In genomic region chr6:35297541-35298481, GRCh38 we compare ENCODE assay signal across 1 cellular context.
TF ChIP-seq lines count a peak whose summit lies in the region.

DEF6 (plus strand) TSS chr6:35297818; CDS start chr6:35297857, 39 bp downstream.

TF ChIP-seq in K562, 482 proteins besides CTCF, POLR2A, EP300 and RAD21 (continued from another document and continues in another):
- TF ChIP-seq PKNOX1 (IDR thresholded peaks at IDR 0.05) (no peak), PML (IDR thresholded peaks at IDR 0.05; ENCODE audit: low read length) (peak; percentile 39; the same call in 1 of the 2 replicates), KDM1A (IDR thresholded peaks at IDR 0.05) (no peak), SNIP1 (IDR thresholded peaks at IDR 0.05; ENCODE audit: low read depth) (no peak), CREB1 (IDR thresholded peaks at IDR 0.05) (no peak), CREB1 (CRISPR knock-in tag; IDR thresholded peaks at IDR 0.05) (peak; percentile 55), ELF1 (tag; IDR thresholded peaks at IDR 0.05) (peak; percentile 98), KDM2B (CRISPR knock-in tag; IDR thresholded peaks at IDR 0.05) (peak; percentile 27; the same call in 1 of the 2 replicates), ESRRB (CRISPR knock-in tag; IDR thresholded peaks at IDR 0.05; ENCODE audit: borderline replicate concordance) (no peak), OTX1 (CRISPR knock-in tag; IDR thresholded peaks at IDR 0.05) (no peak), ZNF274 (IDR thresholded peaks at IDR 0.05; ENCODE audit: borderline replicate concordance, low read depth, low read length) (no peak), E2F8 (IDR thresholded peaks at IDR 0.05; ENCODE audit: low read depth, partially characterized antibody) (peak; percentile 51), MYBL2 (IDR thresholded peaks at IDR 0.05; ENCODE audit: low read depth) (0 out of 2 replicates have a peak, but pooled peaks have one; percentile 15), MYBL2 (CRISPR knock-in tag; IDR thresholded peaks at IDR 0.05; ENCODE audit: borderline replicate concordance) (no peak), ZBTB5 (IDR thresholded peaks at IDR 0.05) (no peak), ZNF668 (CRISPR knock-in tag; IDR thresholded peaks at IDR 0.05) (no peak), CAMTA2 (CRISPR knock-in tag; conservative IDR thresholded peaks at IDR 0.05) (no peak), ILF3 (IDR thresholded peaks at IDR 0.05; ENCODE audit: borderline replicate concordance) (no peak), ZNF146 (CRISPR knock-in tag; IDR thresholded peaks at IDR 0.05; ENCODE audit: unreplicated experiment) (no peak), HSF4 (CRISPR knock-in tag; IDR thresholded peaks at IDR 0.05; ENCODE audit: borderline replicate concordance) (no peak), ZNF3 (CRISPR knock-in tag; IDR thresholded peaks at IDR 0.05) (no peak), ZBTB8A (IDR thresholded peaks at IDR 0.05; ENCODE audit: partially characterized antibody) (no peak), TBP (optimal IDR thresholded peaks at IDR 0.05; ENCODE audit: low read depth, low read length) (peak; percentile 75), ZNF518B (CRISPR knock-in tag; IDR thresholded peaks at IDR 0.05) (no peak), SMARCA4 (IDR thresholded peaks at IDR 0.05) (0 out of 2 replicates have a peak, but pooled peaks have one; percentile 29), NFRKB (IDR thresholded peaks at IDR 0.05; ENCODE audit: low read depth) (peak; percentile 50; the same call in 1 of the 2 replicates), ZNF583 (CRISPR knock-in tag; IDR thresholded peaks at IDR 0.05) (no peak; the same call in 1 of the 2 replicates), SAP30 (IDR thresholded peaks at IDR 0.05; ENCODE audit: borderline replicate concordance, insufficient read depth, low read depth, low read length, poor library complexity, severe bottlenecking) (peak; percentile 33), C11orf30 (IDR thresholded peaks at IDR 0.05; ENCODE audit: low read depth) (peak; percentile 28; the same call in 1 of the 2 replicates), SIX5 (IDR thresholded peaks at IDR 0.05; ENCODE audit: borderline replicate concordance in 1 of 2, insufficient read depth in 1 of 2, low read depth in 1 of 2, low read length in 2 of 2) (peak; percentile 22 to 33; a peak in 2 of 4 replicates), DMBX1 (CRISPR knock-in tag; IDR thresholded peaks at IDR 0.05; ENCODE audit: borderline replicate concordance) (no peak), ZNF311 (CRISPR knock-in tag; IDR thresholded peaks at IDR 0.05) (0 out of 2 replicates have a peak, but pooled peaks have one; percentile 29), ERF (CRISPR knock-in tag; IDR thresholded peaks at IDR 0.05) (peak; percentile 44; the same call in 1 of the 2 replicates), SOX6 (IDR thresholded peaks at IDR 0.05) (peak; percentile 68; the same call in 1 of the 2 replicates), ARHGAP35 (IDR thresholded peaks at IDR 0.05; ENCODE audit: partially characterized antibody) (no peak), NFYB (IDR thresholded peaks at IDR 0.05; ENCODE audit: extremely low read depth, insufficient read length) (no peak), NR2C2 (CRISPR knock-in tag; IDR thresholded peaks at IDR 0.05) (peak; percentile 76), NR2C2 (tag; IDR thresholded peaks at IDR 0.05) (no peak), ZNF24 (IDR thresholded peaks at IDR 0.05) (peak; percentile 41), ZKSCAN3 (CRISPR knock-in tag; IDR thresholded peaks at IDR 0.05) (no peak), ETV1 (tag; conservative IDR thresholded peaks at IDR 0.05; ENCODE audit: low read depth) (peak; percentile 100), BCL6 (CRISPR knock-in tag; IDR thresholded peaks at IDR 0.05) (no peak), SMC3 (conservative IDR thresholded peaks at IDR 0.05; ENCODE audit: insufficient read depth, low read depth, low read length) (peak; percentile 100), FOSL1 (tag; conservative IDR thresholded peaks at IDR 0.05) (no peak), MCM5 (IDR thresholded peaks at IDR 0.05; ENCODE audit: low read depth) (no peak), ZSCAN29 (IDR thresholded peaks at IDR 0.05) (peak; percentile 98), E2F3 (CRISPR knock-in tag; IDR thresholded peaks at IDR 0.05) (peak; percentile 62; the same call in 1 of the 2 replicates), STAG1 (CRISPR knock-in tag; IDR thresholded peaks at IDR 0.05; ENCODE audit: borderline replicate concordance) (peak; percentile 99), EZH2 (IDR thresholded peaks at IDR 0.05; ENCODE audit: borderline replicate concordance, low read depth, low read length) (no peak), PHB2 (IDR thresholded peaks at IDR 0.05; ENCODE audit: low read depth) (no peak), MCM3 (IDR thresholded peaks at IDR 0.05) (no peak), NR2C1 (IDR thresholded peaks at IDR 0.05) (no peak), NR2C1 (tag; IDR thresholded peaks at IDR 0.05) (no peak), STAT5B (CRISPR knock-in tag; IDR thresholded peaks at IDR 0.05) (no peak), MAFK (IDR thresholded peaks at IDR 0.05; ENCODE audit: low read length) (peak; percentile 55), ZNF354B (CRISPR knock-in tag; IDR thresholded peaks at IDR 0.05) (no peak), THAP12 (CRISPR knock-in tag; IDR thresholded peaks at IDR 0.05) (no peak), HMG20B (CRISPR knock-in tag; IDR thresholded peaks at IDR 0.05) (no peak), ZNF644 (tag; IDR thresholded peaks at IDR 0.05; ENCODE audit: low read depth) (no peak; the same call in 1 of the 2 replicates), ZEB2 (IDR thresholded peaks at IDR 0.05) (0 out of 2 replicates have a peak, but pooled peaks have one; percentile 45), ZNF133 (CRISPR knock-in tag; IDR thresholded peaks at IDR 0.05) (no peak), ZBTB43 (CRISPR knock-in tag; IDR thresholded peaks at IDR 0.05) (no peak), MAX (CRISPR knock-in tag; IDR thresholded peaks at IDR 0.05) (peak; percentile 92), RBBP5 (IDR thresholded peaks at IDR 0.05; ENCODE audit: borderline replicate concordance, insufficient read depth, low read length, poor library complexity, severe bottlenecking) (no peak), GMEB1 (CRISPR knock-in tag; IDR thresholded peaks at IDR 0.05) (no peak), ARID2 (IDR thresholded peaks at IDR 0.05) (peak; percentile 87)
